In the genomic region with DNA sequence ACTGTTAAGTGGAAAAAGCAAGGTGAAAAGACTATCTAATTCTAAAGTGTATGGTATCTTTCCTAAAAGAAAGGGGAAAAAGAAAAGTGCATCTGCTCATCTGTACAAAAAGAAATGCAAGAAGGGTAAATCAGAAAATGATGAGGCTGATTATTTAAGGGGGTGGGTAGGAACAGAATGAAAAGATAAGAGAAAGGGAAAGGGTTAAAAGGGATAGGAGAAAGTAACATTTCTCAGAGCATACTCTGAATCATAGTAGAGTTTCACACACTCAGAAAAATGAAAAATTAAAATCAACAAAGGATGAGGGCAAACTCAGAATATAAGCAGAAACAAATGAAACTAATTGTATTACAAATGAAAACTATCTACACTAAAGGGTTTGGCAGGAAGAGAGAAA, we compare ENCODE assay signal across 15 cellular contexts.
DNase-seq lines count a peak whose midpoint lies in the region; ATAC-seq and TF ChIP-seq lines count a peak whose summit lies in the region.
"Had no signal": no experiment of that assay in that cellular context is flagged by ENCODE, and none has a peak within 500 bp of the region (broad histone marks: within the 10 kb centered on the region; RNA-seq: fewer than 3 reads in every experiment).

No MANE protein-coding gene starts in this region.

- TF ChIP-seq CTCF in HEK293 (tag by site-specific recombination; IDR thresholded peaks at IDR 0.05) (no peak), neural crest cell (conservative IDR thresholded peaks at IDR 0.05) (no peak)

- H3K4me1 ChIP-seq in HEK293 (ENCODE audit: control insufficient read depth, insufficient read depth, low read length) = no peaks in the 10 kb centered on the region

- CTCF ChIA-PET in HEK293 (lab: Yijun Ruan, JAX) = interaction anchor here (0.6 to 0.7 kb wide), 2 partner anchors 11 to 13 kb away, joined by 3 read pairs; no protein-coding TSS in a partner anchor

- POLR2A ChIA-PET in HEK293 (lab: Yijun Ruan, JAX) = no interaction called here

- H3K27ac ChIP-seq in HEK293 (ENCODE audit: extremely low read depth, low read depth, low read length) = no peak overlapping the region

- peak overlapping the region; percentile 44 for H3K27ac Mint-ChIP-seq in activated T-cell treated with anti-CD3 and anti-CD28 coated beads, Interleukin-2, amount 50 U/mL, for 72 hours
- no peak overlapping the region for H3K27ac Mint-ChIP-seq in activated T-helper 17 cell treated with anti-CD3 and anti-CD28 coated beads, Interleukin-2, amount 50 U/mL, for 72 hours
- peak overlapping the region; percentile 3 for H3K27ac Mint-ChIP-seq in neural crest cell (ENCODE audit: unreplicated experiment)

- peaks cover 9% of the 10 kb centered on the region for H3K4me1 Mint-ChIP-seq in activated T-cell treated with anti-CD3 and anti-CD28 coated beads, Interleukin-2, amount 50 U/mL, for 72 hours (ENCODE audit: low read depth)
- peaks cover 18% of the 10 kb centered on the region for H3K4me1 Mint-ChIP-seq in activated T-helper 17 cell treated with anti-CD3 and anti-CD28 coated beads, Interleukin-2, amount 50 U/mL, for 72 hours
- H3K4me1 Mint-ChIP-seq in neural crest cell = peaks cover 4% of the 10 kb centered on the region

- H3K36me3 ChIP-seq in HEK293 (ENCODE audit: control insufficient read depth in 2 of 2, insufficient read depth in 1 of 2, low read length in 2 of 2) = peaks cover 16 to 21% of the 10 kb centered on the region in 2 experiments
- H3K36me3 ChIP-seq: HAP-1 had no signal

- H3K9me3 Mint-ChIP-seq in activated T-cell treated with anti-CD3 and anti-CD28 coated beads, Interleukin-2, amount 50 U/mL, for 72 hours = no peaks in the 10 kb centered on the region
- H3K9me3 Mint-ChIP-seq in activated T-helper 17 cell treated with anti-CD3 and anti-CD28 coated beads, Interleukin-2, amount 50 U/mL, for 72 hours = no peaks in the 10 kb centered on the region
- peaks cover 9% of the 10 kb centered on the region for H3K9me3 Mint-ChIP-seq in neural crest cell

- no peaks in the 10 kb centered on the region for H3K27me3 Mint-ChIP-seq in activated T-cell treated with anti-CD3 and anti-CD28 coated beads, Interleukin-2, amount 50 U/mL, for 72 hours (ENCODE audit: low read depth)
- H3K27me3 Mint-ChIP-seq in activated T-helper 17 cell treated with anti-CD3 and anti-CD28 coated beads, Interleukin-2, amount 50 U/mL, for 72 hours = no peaks in the 10 kb centered on the region
- no peaks in the 10 kb centered on the region for H3K27me3 Mint-ChIP-seq in neural crest cell (ENCODE audit: low read depth)
- H3K27me3 Mint-ChIP-seq: CD4-positive, alpha-beta memory T cell had no signal

- ATAC-seq in activated T-cell treated with anti-CD3 and anti-CD28 coated beads, Interleukin-2, amount 50 U/mL, for 72 hours (replicated peaks in 1 of 2) = no peak
- peak; percentile 19 for ATAC-seq in activated T-helper 17 cell treated with anti-CD3 and anti-CD28 coated beads, Interleukin-2, amount 50 U/mL, for 72 hours (replicated peaks)

- no peak overlapping the region for H3K4me3 Mint-ChIP-seq in activated T-cell treated with anti-CD3 and anti-CD28 coated beads, Interleukin-2, amount 50 U/mL, for 72 hours
- H3K4me3 Mint-ChIP-seq in activated T-helper 17 cell treated with anti-CD3 and anti-CD28 coated beads, Interleukin-2, amount 50 U/mL, for 72 hours = no peak overlapping the region
- no peak overlapping the region for H3K4me3 Mint-ChIP-seq in neural crest cell
- H3K4me3 Mint-ChIP-seq: CD4-positive, alpha-beta memory T cell had no signal

- no peak overlapping the region for H3K4me3 ChIP-seq in HEK293 (ENCODE audit: low read depth, low read length)
- H3K4me3 ChIP-seq: HAP-1 had no signal

- no peak for DNase-seq in activated T-cell treated with anti-CD3 and anti-CD28 coated beads, Interleukin-2, amount 50 U/mL, for 72 hours
- DNase-seq in activated T-cell treated with anti-CD3 and anti-CD28 coated beads, Interleukin-2, amount 50 U/mL, for 1 hour = no peak
- DNase-seq in neural crest cell (ENCODE audit: low read depth, low spot score) (no peak), NCI-H2171 treated with DMSO at 0.1 percent for 48 hours (lab: John Stamatoyannopoulos, UW) (no peak)
- DNase-seq: C1 segment of cervical spinal cord; Calu3; CD4-positive, alpha-beta memory T cell; COR-L47; DMS53; DMS79 treated with DMSO at 0.1 percent for 48 hours; GF-D8; GOT3 had no signal

- H3K36me3 Mint-ChIP-seq in activated T-cell treated with anti-CD3 and anti-CD28 coated beads, Interleukin-2, amount 50 U/mL, for 72 hours (ENCODE audit: insufficient read depth in 2 of 2) = peaks cover 3 to 16% of the 10 kb centered on the region in 2 donors
- H3K36me3 Mint-ChIP-seq in activated T-helper 17 cell treated with anti-CD3 and anti-CD28 coated beads, Interleukin-2, amount 50 U/mL, for 72 hours (ENCODE audit: low read depth) = peaks cover 66% of the 10 kb centered on the region
- H3K36me3 Mint-ChIP-seq in neural crest cell (ENCODE audit: low read depth) = peaks cover 29% of the 10 kb centered on the region

- no peaks in the 10 kb centered on the region for H3K9me3 ChIP-seq in HEK293 (ENCODE audit: control insufficient read depth, insufficient read depth, low read depth, low read length)
- H3K9me3 ChIP-seq: HAP-1 had no signal

TF ChIP-seq in HEK293, 187 proteins besides CTCF, POLR2A, EP300 and RAD21:
- TF ChIP-seq SCRT2 (tag by site-specific recombination; IDR thresholded peaks at IDR 0.05) = no peak
- peak; percentile 93 for TF ChIP-seq PRDM1 (tag by site-specific recombination; IDR thresholded peaks at IDR 0.05)
TF ChIP-seq in HEK293: peak in this region for 1.
